40 cellular contexts compared by ENCODE assay signal in the genomic region with DNA sequence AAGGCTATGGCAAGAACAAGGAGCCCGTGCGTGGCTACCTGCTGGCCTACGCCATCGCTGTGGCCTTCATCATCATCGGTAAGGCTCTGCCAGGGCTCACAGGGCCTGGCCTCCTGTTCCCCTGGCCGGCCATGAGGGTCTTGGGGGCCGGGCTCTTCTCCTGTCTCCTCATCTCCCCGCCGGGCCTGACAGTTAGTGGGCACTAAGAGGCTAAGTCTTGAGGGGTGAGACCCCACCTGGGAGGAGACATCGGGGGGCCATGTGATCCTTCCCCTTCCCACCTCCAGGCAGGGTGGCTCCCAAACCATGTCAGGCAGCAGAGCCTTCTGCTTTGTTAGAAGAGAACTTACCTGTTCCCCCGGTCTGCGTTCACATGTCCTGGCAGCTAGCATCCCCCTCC. TPM values are rescaled to one million over a fixed set of nuclear protein-coding genes. Genes with fewer than 3 reads are reported as not detected.
DNase-seq lines count a peak whose midpoint lies in the region; ATAC-seq and TF ChIP-seq lines count a peak whose summit lies in the region.
"Had no signal": no experiment of that assay in that cellular context is flagged by ENCODE, and none has a peak within 500 bp of the region (broad histone marks: within the 10 kb centered on the region; RNA-seq: fewer than 3 reads in every experiment).

No MANE protein-coding gene starts in this region.

- peaks cover 2% of the 10 kb centered on the region for H3K79me1 ChIP-seq in neuronal stem cell (ENCODE audit: low read depth, low read length)

- H3K27me3 ChIP-seq in heart left ventricle: no peaks in the 10 kb centered on the region
- peaks cover 0 to 6% (median 0%) of the 10 kb centered on the region in 3 experiments for H3K27me3 ChIP-seq in neuronal stem cell (ENCODE audit: control insufficient read depth in 3 of 3, insufficient read depth in 3 of 3, low read depth in 1 of 3, low read length in 3 of 3)
- H3K27me3 ChIP-seq in osteoblast (ENCODE audit: insufficient read depth, low read length): no peaks in the 10 kb centered on the region
- H3K27me3 ChIP-seq: BE2C; BLaER1; BLaER1 treated with 17β-estradiol and CSF1 and Interleukin-3, amounts not matched to agents 10 nM and 100 nM had no signal

- no peak overlapping the region for H2BK5ac ChIP-seq in neuronal stem cell (ENCODE audit: low read length)

- no peak overlapping the region for H3K9ac ChIP-seq in neuronal stem cell (ENCODE audit: low read depth, low read length, poor library complexity)
- H3K9ac ChIP-seq: BLaER1; BLaER1 treated with 17β-estradiol and CSF1 and Interleukin-3, amounts not matched to agents 10 nM and 100 nM had no signal

- peak overlapping the region; percentile 9 for H2BK120ac ChIP-seq in neuronal stem cell (ENCODE audit: low read depth, low read length)

- no peaks in the 10 kb centered on the region for H3K9me3 Mint-ChIP-seq in stimulated activated memory B cell treated with anti-CD40 and anti-IgM and Interleukin-4, amounts not matched to agents 10 μg/mL and 1 μg/mL and 100 μg/mL, for 72 hours
- H3K9me3 Mint-ChIP-seq: CD14-positive monocyte; CD4-positive, alpha-beta memory T cell; CD4-positive, alpha-beta T cell; CD4-positive, CD25-positive, alpha-beta regulatory T cell; CD8-positive, alpha-beta memory T cell; CD8-positive, alpha-beta T cell had no signal

- no peak overlapping the region for H3K4me2 ChIP-seq in neuronal stem cell (ENCODE audit: insufficient read depth, low read length, poor library complexity, severe bottlenecking)
- H3K4me2 ChIP-seq in osteoblast (ENCODE audit: insufficient read depth, low read length): no peak overlapping the region
- H3K4me2 ChIP-seq: A549; BLaER1; BLaER1 treated with 17β-estradiol and CSF1 and Interleukin-3, amounts not matched to agents 10 nM and 100 nM had no signal

- intact Hi-C loops in Right ventricle myocardium inferior (cut with DNase I): no loop called here
- intact Hi-C loops in heart left ventricle (cut with DNase I): no loop called here

- no peaks in the 10 kb centered on the region for H3K79me2 ChIP-seq in osteoblast (ENCODE audit: insufficient read depth, low read length)

- H2AFZ ChIP-seq in neuronal stem cell (ENCODE audit: low read length) (no peak overlapping the region), osteoblast (ENCODE audit: low read length) (no peak overlapping the region)

- H3K36me3 Mint-ChIP-seq in stimulated activated memory B cell treated with anti-CD40 and anti-IgM and Interleukin-4, amounts not matched to agents 10 μg/mL and 1 μg/mL and 100 μg/mL, for 72 hours: no peaks in the 10 kb centered on the region
- H3K36me3 Mint-ChIP-seq: CD14-positive monocyte; CD4-positive, alpha-beta memory T cell; CD4-positive, CD25-positive, alpha-beta regulatory T cell; CD8-positive, alpha-beta memory T cell; CD8-positive, alpha-beta T cell had no signal

- H3K4ac ChIP-seq in neuronal stem cell (ENCODE audit: low read length): no peak overlapping the region

- H3K27ac ChIP-seq in heart left ventricle (no peak overlapping the region), neuronal stem cell (replicated peaks; ENCODE audit: low read length) (no peak overlapping the region), osteoblast (ENCODE audit: low read depth, low read length) (no peak overlapping the region)
- H3K27ac ChIP-seq: 22Rv1; A549; BLaER1; BLaER1 treated with 17β-estradiol and CSF1 and Interleukin-3, amounts not matched to agents 10 nM and 100 nM; C4-2B had no signal

- no peaks in the 10 kb centered on the region for H3K36me3 ChIP-seq in heart left ventricle
- H3K36me3 ChIP-seq in neuronal stem cell (replicated peaks in 1 of 2; ENCODE audit: control insufficient read depth in 2 of 2, insufficient read depth in 2 of 2, low read length in 2 of 2): no peaks in the 10 kb centered on the region
- no peaks in the 10 kb centered on the region for H3K36me3 ChIP-seq in osteoblast (ENCODE audit: insufficient read depth, low read length)
- H3K36me3 ChIP-seq: BE2C; BLaER1; BLaER1 treated with 17β-estradiol and CSF1 and Interleukin-3, amounts not matched to agents 10 nM and 100 nM had no signal

- H3K4me1 ChIP-seq in heart left ventricle (no peaks in the 10 kb centered on the region), neuronal stem cell (ENCODE audit: control insufficient read depth in 2 of 2, insufficient read depth in 1 of 2, low read depth in 1 of 2, low read length in 2 of 2) (no peaks in the 10 kb centered on the region), osteoblast (ENCODE audit: insufficient read depth, low read length) (no peaks in the 10 kb centered on the region)
- H3K4me1 ChIP-seq: A549, Caco-2 had no signal

- no peaks in the 10 kb centered on the region for H4K20me1 ChIP-seq in osteoblast (ENCODE audit: insufficient read depth, low read length)
- H4K20me1 ChIP-seq: BLaER1; BLaER1 treated with 17β-estradiol and CSF1 and Interleukin-3, amounts not matched to agents 10 nM and 100 nM had no signal

- H3K4me1 Mint-ChIP-seq in stimulated activated memory B cell treated with anti-CD40 and anti-IgM and Interleukin-4, amounts not matched to agents 10 μg/mL and 1 μg/mL and 100 μg/mL, for 72 hours: peaks cover 3% of the 10 kb centered on the region
- H3K4me1 Mint-ChIP-seq: CD14-positive monocyte; CD4-positive, alpha-beta memory T cell; CD4-positive, CD25-positive, alpha-beta regulatory T cell; CD8-positive, alpha-beta memory T cell had no signal

- H4K8ac ChIP-seq in neuronal stem cell (ENCODE audit: low read depth, low read length): no peak overlapping the region

- H3K4me3 Mint-ChIP-seq in stimulated activated memory B cell treated with anti-CD40 and anti-IgM and Interleukin-4, amounts not matched to agents 10 μg/mL and 1 μg/mL and 100 μg/mL, for 72 hours: no peak overlapping the region
- H3K4me3 Mint-ChIP-seq: B cell; CD14-positive monocyte; CD4-positive, alpha-beta memory T cell; CD4-positive, alpha-beta T cell; CD4-positive, CD25-positive, alpha-beta regulatory T cell; CD8-positive, alpha-beta memory T cell; CD8-positive, alpha-beta T cell had no signal

- no peak for TF ChIP-seq CTCF in heart left ventricle (IDR thresholded peaks at IDR 0.05)
- no peak for TF ChIP-seq CTCF in osteoblast (IDR thresholded peaks at IDR 0.05; ENCODE audit: extremely low read depth, low read depth, low read length)

- no peak overlapping the region for H2BK15ac ChIP-seq in neuronal stem cell (ENCODE audit: low read length)

- H2AK5ac ChIP-seq in neuronal stem cell (ENCODE audit: low read depth, low read length): no peak overlapping the region

- no peak overlapping the region for H4K91ac ChIP-seq in neuronal stem cell (ENCODE audit: low read depth, low read length, poor library complexity)

- H3K27me3 Mint-ChIP-seq in stimulated activated memory B cell treated with anti-CD40 and anti-IgM and Interleukin-4, amounts not matched to agents 10 μg/mL and 1 μg/mL and 100 μg/mL, for 72 hours: no peaks in the 10 kb centered on the region
- H3K27me3 Mint-ChIP-seq: B cell; CD4-positive, alpha-beta memory T cell; CD4-positive, alpha-beta T cell; CD4-positive, CD25-positive, alpha-beta regulatory T cell; CD8-positive, alpha-beta memory T cell had no signal

- TF ChIP-seq POLR2A in heart left ventricle (IDR thresholded peaks at IDR 0.05): no peak

- no peak overlapping the region for H3K18ac ChIP-seq in neuronal stem cell (ENCODE audit: low read length)

- H3K23ac ChIP-seq in neuronal stem cell (ENCODE audit: low read depth, low read length, poor library complexity): no peak overlapping the region

- no peak for ATAC-seq in Right ventricle myocardium inferior
- ATAC-seq in heart left ventricle: no peak
- no peak for ATAC-seq in stimulated activated memory B cell treated with anti-CD40 and anti-IgM and Interleukin-4, amounts not matched to agents 10 μg/mL and 1 μg/mL and 100 μg/mL, for 72 hours
- ATAC-seq: A549; CD8-positive, alpha-beta T cell had no signal

- no peak overlapping the region for H3K4me3 ChIP-seq in heart left ventricle
- no peak overlapping the region for H3K4me3 ChIP-seq in neuronal stem cell (ENCODE audit: low read length in 2 of 2)
- no peak overlapping the region for H3K4me3 ChIP-seq in osteoblast (ENCODE audit: insufficient read depth, low read length)
- H3K4me3 ChIP-seq: A549; BLaER1; BLaER1 treated with 17β-estradiol and CSF1 and Interleukin-3, amounts not matched to agents 10 nM and 100 nM had no signal

- H3K9me3 ChIP-seq in heart left ventricle (no peaks in the 10 kb centered on the region), neuronal stem cell (replicated peaks in 1 of 2; ENCODE audit: control insufficient read depth in 2 of 2, insufficient read depth in 1 of 2, low read depth in 1 of 2, low read length in 2 of 2) (peaks cover 0 to 5% of the 10 kb centered on the region in 2 donors), osteoblast (ENCODE audit: low read depth, low read length) (no peaks in the 10 kb centered on the region)
- H3K9me3 ChIP-seq: A549; BE2C; BLaER1; BLaER1 treated with 17β-estradiol and CSF1 and Interleukin-3, amounts not matched to agents 10 nM and 100 nM; Caco-2 had no signal

- no peak overlapping the region for H3K14ac ChIP-seq in neuronal stem cell (ENCODE audit: low read length)

- no peak overlapping the region for H2BK12ac ChIP-seq in neuronal stem cell (ENCODE audit: low read length)

- peak overlapping the region; percentile 48 for H3K27ac Mint-ChIP-seq in stimulated activated memory B cell treated with anti-CD40 and anti-IgM and Interleukin-4, amounts not matched to agents 10 μg/mL and 1 μg/mL and 100 μg/mL, for 72 hours
- H3K27ac Mint-ChIP-seq: CD14-positive monocyte; CD4-positive, alpha-beta T cell; CD4-positive, CD25-positive, alpha-beta regulatory T cell; CD8-positive, alpha-beta T cell had no signal

- peak; percentile 51 for DNase-seq in Right ventricle myocardium inferior (ENCODE audit: missing footprints)
- DNase-seq in heart left ventricle: no peak
- no peak for DNase-seq in neuronal stem cell (ENCODE audit: low spot score)
- DNase-seq in osteoblast (ENCODE audit: insufficient read length, low spot score, missing footprints): peak; percentile 63
- DNase-seq in NCI-H1105 treated with DMSO at 0.1 percent for 48 hours (lab: John Stamatoyannopoulos, UW): no peak
- no peak for DNase-seq in NCI-H1092 treated with DMSO at 0.1 percent for 48 hours (lab: John Stamatoyannopoulos, UW)
- no peak for DNase-seq in SK-N-DZ (ENCODE audit: low spot score)
- DNase-seq: 8988T; ACHN; AML-193; BE2C; C1 segment of cervical spinal cord; Caco-2; Calu3; CD4-positive, alpha-beta memory T cell; CD4-positive, alpha-beta T cell; CD4-positive, CD25-positive, alpha-beta regulatory T cell; CD8-positive, alpha-beta memory T cell; CD8-positive, alpha-beta T cell; COR-L47; DMS 273 treated with DMSO at 0.1 percent for 48 hours; DMS153; DMS53; DMS79; DMS79 treated with DMSO at 0.1 percent for 48 hours; DND-41; EL had no signal

- WGBS in heart left ventricle, 4 donors: 84 to 93% (median 89%) methylated on average over 9 to 12 of the region's 12 CpGs
- no CpG with 5 or more reads among the region's 12 CpGs for WGBS in neuronal stem cell (ENCODE audit: extremely low coverage in 2 of 2, insufficient read length in 2 of 2, insufficient replicate concordance in 1 of 2), 2 donors

RNA-seq across cellular contexts. Expression of a gene that starts 15.2 kb away (rescaled TPM):
- not detected for total RNA-seq in Right ventricle myocardium inferior
- under 1 TPM in 1 of 9 donors, not detected in 8; 0.08 TPM for total RNA-seq in heart left ventricle
- not detected for polyA plus RNA-seq in heart left ventricle
- polyA plus RNA-seq in neuronal stem cell (2013, experiment 1 of 2): not detected
- not detected for polyA plus RNA-seq in neuronal stem cell (2013, experiment 2 of 2)
- not detected in 2 replicates for total RNA-seq in osteoblast
- 0.13 and 0.48 TPM in 2 replicates for polyA plus RNA-seq in SK-N-DZ (2014; cell fraction: cytosol; rRNA removed)
- 0.79 and 0.84 TPM in 2 replicates for polyA plus RNA-seq in SK-N-DZ (2014; cell fraction: nucleus; rRNA removed)
- total RNA-seq: A172; A673; Calu3; CD4-positive, alpha-beta memory T cell; CD4-positive, alpha-beta T cell; CD4-positive, CD25-positive, alpha-beta regulatory T cell; CD8-positive, alpha-beta memory T cell; CD8-positive, alpha-beta T cell; Daoy had no signal
- polyA plus RNA-seq: AG04450; BJ; CD14-positive monocyte; CD4-positive, alpha-beta memory T cell; CD4-positive, CD25-positive, alpha-beta regulatory T cell; CD8-positive, alpha-beta memory T cell had no signal

RNA-seq across cellular contexts. Expression of a gene that starts 51.8 kb away (rescaled TPM):
- total RNA-seq in Right ventricle myocardium inferior (114 TPM), heart left ventricle (100 to 1,000 TPM in 8 of 9 donors, 10 to 100 TPM in 1; 86.9 to 197 (median 117) TPM), osteoblast (190 and 209 TPM in 2 replicates)
- polyA plus RNA-seq in heart left ventricle: 100 to 1,000 TPM in 1 of 2 donors, 10 to 100 TPM in 1; 41.4 to 226 TPM
- polyA plus RNA-seq in neuronal stem cell (2013, experiment 1 of 2): 11.7 TPM
- polyA plus RNA-seq in neuronal stem cell (2013, experiment 2 of 2): 12.1 TPM
- polyA plus RNA-seq in SK-N-DZ (2014; cell fraction: cytosol; rRNA removed): 37.4 and 55.6 TPM in 2 replicates
- 47.9 and 58.8 TPM in 2 replicates for polyA plus RNA-seq in SK-N-DZ (2014; cell fraction: nucleus; rRNA removed)

Comparison
In these comparisons a context has a peak if more than half of its experiments do, and no peak if none do; other contexts are left out.
1. DNase-seq: peak in Right ventricle myocardium inferior (single experiment) and osteoblast (single experiment); none in heart left ventricle (0 of 5), neuronal stem cell (single experiment), NCI-H1105 treated with DMSO at 0.1 percent for 48 hours (single experiment), NCI-H1092 treated with DMSO at 0.1 percent for 48 hours (single experiment) and SK-N-DZ (single experiment).